ENCODE assay signal across 8 cellular contexts in genomic region chr20:63349516-63349895, GRCh38. TPM values are rescaled to one million over a fixed set of nuclear protein-coding genes. Genes with fewer than 3 reads are reported as not detected.
"Had no signal": no experiment of that assay in that cellular context is flagged by ENCODE, and none has a peak within 500 bp of the region (broad histone marks: within the 10 kb centered on the region; RNA-seq: fewer than 3 reads in every experiment).

No MANE protein-coding gene starts in this region.

- FAIRE-seq: HepG2, K562 had no signal

- DNase-seq: IMR-90, KBM-7 had no signal

- H3K4me3 ChIP-seq: K562 had no signal

- H3K27ac ChIP-seq: HL-60 had no signal

- ATAC-seq: HepG2, K562 had no signal

RNA-seq across cellular contexts. Expression of gene CHRNA4, which starts 11.6 kb away (rescaled TPM):
- total RNA-seq: HepG2, HT-29, HT1080, IMR-90, K562 had no signal
- polyA plus RNA-seq: HepG2, IgD-negative memory B cell, IMR-90, K562 had no signal

RNA-seq across cellular contexts. Expression of gene COL20A1, which starts 56.5 kb away (rescaled TPM):
- total RNA-seq: HepG2, HT1080, IMR-90, K562 had no signal
- polyA plus RNA-seq: HepG2, IgD-negative memory B cell, IMR-90, K562 had no signal
